14 cellular contexts compared by ENCODE assay signal in the genomic region with DNA sequence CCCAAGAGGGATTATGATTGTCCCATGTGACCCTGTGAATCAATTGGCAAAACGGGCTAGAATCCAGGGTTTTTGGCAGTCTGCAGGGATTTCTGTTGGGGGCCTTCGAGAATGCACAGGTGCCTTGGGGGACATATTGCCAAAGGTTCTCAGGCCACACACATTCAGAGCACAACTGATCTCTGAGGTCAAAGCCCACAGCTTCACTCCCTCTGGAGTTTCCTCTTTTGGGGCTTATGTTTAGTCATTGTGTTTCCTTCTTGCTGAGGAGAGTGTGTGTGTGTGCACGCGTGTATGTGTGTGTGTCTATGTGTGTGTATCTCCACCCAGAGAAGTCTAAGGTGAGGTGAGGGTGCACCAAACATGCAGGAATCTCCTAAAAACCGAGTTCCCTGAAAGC. TPM values are rescaled to one million over a fixed set of nuclear protein-coding genes. Genes with fewer than 3 reads are reported as not detected.
A peak's percentile ranks its signal among the peaks of the same experiment; 100 is the strongest.
DNase-seq lines count a peak whose midpoint lies in the region; ATAC-seq lines count a peak whose summit lies in the region.
"Had no signal": no experiment of that assay in that cellular context is flagged by ENCODE, and none has a peak within 500 bp of the region (broad histone marks: within the 10 kb centered on the region; RNA-seq: fewer than 3 reads in every experiment).

No MANE protein-coding gene starts in this region.

- peak; percentile 71 for DNase-seq in CD1c-positive myeloid dendritic cell (ENCODE audit: extremely low spot score)
- peak; percentile 50 for DNase-seq in UCSD-AML1 (lab: John Stamatoyannopoulos, UW; ENCODE audit: unreplicated experiment)
- peak; percentile 9 for DNase-seq in mucosa of gallbladder (ENCODE audit: low spot score)
- no peak for DNase-seq in iPS-NIHi7 (ENCODE audit: extremely low spot score)
- DNase-seq in NCI-H2081 (lab: John Stamatoyannopoulos, UW) = no peak
- DNase-seq: CD8-positive, alpha-beta T cell; NCI-H1417 treated with DMSO at 0.1 percent for 48 hours; retina; stimulated activated CD4-positive, alpha-beta T cell treated with anti-CD3 and anti-CD28 coated beads, Interleukin-4, amount 100 ng/mL, for 1 hour; stomach had no signal

- ATAC-seq in HG02610 (IDR thresholded peaks at IDR 0.05; ENCODE audit: unreplicated experiment) (peak; percentile 43), HG02588 (IDR thresholded peaks at IDR 0.05; ENCODE audit: unreplicated experiment) (no peak)
- ATAC-seq: activated T-helper 17 cell treated with anti-CD3 and anti-CD28 coated beads, Interleukin-2, amount 50 U/mL, for 72 hours; CD8-positive, alpha-beta T cell; gastrocnemius medialis had no signal

RNA-seq across cellular contexts. Expression of gene PPIF, which starts 8.8 kb away (rescaled TPM):
- 49.4 TPM for total RNA-seq in mucosa of gallbladder

Comparison
In these comparisons a context has a peak if more than half of its experiments do, and no peak if none do; other contexts are left out.
1. DNase-seq: peak in CD1c-positive myeloid dendritic cell (single experiment), UCSD-AML1 (single experiment) and mucosa of gallbladder (single experiment); none in iPS-NIHi7 (single experiment) and NCI-H2081 (0 of 2).